13 cellular contexts compared by ENCODE assay signal in the genomic region with DNA sequence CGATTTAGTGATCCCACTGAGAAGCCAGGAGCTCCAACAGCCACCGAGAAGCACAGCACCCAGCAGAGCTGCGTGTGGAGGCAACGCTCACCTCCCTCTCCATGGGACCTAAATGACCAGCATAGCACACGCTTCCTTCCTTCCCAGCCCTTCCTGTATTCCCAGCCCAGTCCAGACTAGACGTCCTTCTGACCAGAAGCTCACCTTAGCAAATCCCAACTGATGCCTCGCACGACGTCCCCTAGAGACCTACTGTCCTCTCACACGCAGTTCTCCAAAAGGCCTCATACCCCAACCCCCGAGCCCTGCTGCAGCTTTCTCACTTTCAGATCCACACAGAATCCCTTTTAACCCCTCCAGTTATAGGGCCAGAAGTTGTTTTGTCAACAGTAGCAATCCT.
"Had no signal": no experiment of that assay in that cellular context is flagged by ENCODE, and none has a peak within 500 bp of the region (broad histone marks: within the 10 kb centered on the region; RNA-seq: fewer than 3 reads in every experiment).

No MANE protein-coding gene starts in this region.

- H3K9me3 ChIP-seq: breast epithelium, transverse colon had no signal

- H3K36me3 ChIP-seq: breast epithelium, transverse colon had no signal

- ATAC-seq: activated CD4-positive, CD25-positive, alpha-beta regulatory T cell treated with anti-CD3 and anti-CD28 coated beads, Interleukin-2, amount 50 U/mL, for 24 hours; activated T-cell treated with anti-CD3 and anti-CD28 coated beads, Interleukin-2, amount 50 U/mL, for 72 hours; effector memory CD8-positive, alpha-beta T cell; stimulated activated naive CD8-positive, alpha-beta T cell treated with anti-CD3 and anti-CD28 coated beads, Interleukin-15, Interleukin-2, amounts not matched to agents 100 U/mL and 50 U/mL, for 24 hours had no signal

- H3K4me3 ChIP-seq: breast epithelium, transverse colon had no signal

- H3K4me1 ChIP-seq: breast epithelium had no signal

- DNase-seq: activated CD4-positive, alpha-beta T cell treated with anti-CD3 and anti-CD28 coated beads, Interleukin-2, amount 10 ng/mL, durations not matched to agents 7 days and 5 days; activated CD8-positive, alpha-beta memory T cell treated with anti-CD3 and anti-CD28 coated beads, Interleukin-2, amount 50 U/mL, for 48 hours; activated gamma-delta T cell; activated T-cell treated with anti-CD3 and anti-CD28 coated beads, Interleukin-2, amount 50 U/mL, for 72 hours; effector memory CD8-positive, alpha-beta T cell; foreskin melanocyte; mammary epithelial cell; stimulated activated naive CD8-positive, alpha-beta T cell treated with anti-CD3 and anti-CD28 coated beads, Interleukin-15, Interleukin-2, amounts not matched to agents 100 U/mL and 50 U/mL, for 24 hours; substantia nigra; T1000; transverse colon had no signal

- H3K27me3 ChIP-seq: breast epithelium, transverse colon had no signal
